ENCODE assay signal across 1 cellular context in the genomic region with DNA sequence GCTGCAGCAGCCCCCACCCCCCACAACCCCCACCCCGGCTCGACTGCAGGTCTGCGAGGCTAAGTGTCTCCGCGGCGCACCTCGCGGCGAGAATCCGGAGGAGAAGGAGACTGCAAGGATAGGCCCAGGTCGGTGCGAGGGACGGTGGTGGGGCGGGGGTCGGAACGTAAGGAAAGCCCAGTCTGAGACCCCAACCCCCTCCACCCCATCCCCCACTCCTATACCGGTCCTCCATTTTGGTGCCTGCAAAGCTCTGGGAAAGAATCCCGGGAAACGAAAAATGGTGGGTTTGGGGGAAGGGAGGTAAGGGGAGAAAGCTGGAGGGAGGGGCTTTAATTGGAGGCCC.
TF ChIP-seq lines count a peak whose summit lies in the region.

No MANE protein-coding gene starts in this region.

TF ChIP-seq in H1, 55 proteins besides CTCF, POLR2A, EP300 and RAD21 (continued from another document):
- no peak for TF ChIP-seq SUZ12 (IDR thresholded peaks at IDR 0.05; ENCODE audit: low read length)
- no peak for TF ChIP-seq SAP30 (IDR thresholded peaks at IDR 0.05; ENCODE audit: insufficient read depth, insufficient replicate concordance, low read length)
- TF ChIP-seq KDM4A (IDR thresholded peaks at IDR 0.05; ENCODE audit: low read depth, low read length, severe bottlenecking) = no peak
- TF ChIP-seq POLR2AphosphoS5 (IDR thresholded peaks at IDR 0.05; ENCODE audit: low read depth, low read length) = peak; percentile 15; the same call in 1 of the 2 replicates
- no peak for TF ChIP-seq ZNF274 (IDR thresholded peaks at IDR 0.05; ENCODE audit: borderline replicate concordance, extremely low read depth, low read length)
- 0 out of 2 replicates have a peak, but pooled peaks have one; percentile 20 for TF ChIP-seq SP1 (IDR thresholded peaks at IDR 0.05; ENCODE audit: low read depth, low read length)
